In the genomic region with DNA sequence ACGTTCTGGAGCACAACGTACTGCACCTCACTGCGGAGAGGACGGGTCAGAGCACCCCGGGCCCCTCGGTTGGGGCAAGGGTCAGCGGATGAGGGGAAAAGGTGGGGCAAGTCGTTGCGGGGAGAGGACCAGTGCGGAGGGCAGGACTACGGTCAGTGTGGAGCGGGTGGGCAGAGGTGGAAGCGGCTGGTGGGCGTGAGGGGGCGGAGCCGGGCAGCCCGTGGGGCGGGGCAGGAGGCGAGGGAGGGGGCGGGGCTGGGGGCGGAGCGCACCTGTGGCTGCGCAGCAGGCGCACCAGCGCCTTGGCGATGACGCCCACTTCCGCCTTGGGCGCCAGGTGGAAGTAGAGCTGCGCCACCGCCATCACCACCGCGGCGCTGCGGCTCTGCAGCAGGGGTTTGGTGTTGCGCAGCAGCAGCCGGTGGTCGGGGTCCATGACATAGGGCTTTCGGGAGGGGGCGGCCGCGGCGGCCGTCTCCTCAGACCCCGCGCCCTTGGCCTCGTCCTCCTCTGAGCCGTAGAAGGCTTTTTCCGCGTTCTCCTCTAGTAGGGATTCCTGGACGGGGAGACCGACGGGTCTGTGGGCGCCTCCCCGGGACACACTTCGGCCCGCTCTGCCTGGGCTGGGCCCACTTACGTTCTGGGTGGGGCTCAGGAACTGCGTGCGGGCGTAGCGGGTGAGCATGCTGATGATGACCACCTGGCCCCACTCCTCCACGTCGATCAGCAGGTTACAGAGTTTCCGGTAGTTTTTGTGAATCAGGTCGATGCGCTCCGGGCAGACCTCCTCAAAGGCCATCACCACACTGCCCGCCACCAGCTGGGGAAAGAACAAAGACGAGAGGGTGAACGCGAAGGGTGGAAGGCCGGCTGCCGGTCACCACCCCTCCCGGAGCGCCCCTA, we compare ENCODE assay signal across 1 cellular context.
TF ChIP-seq lines count a peak whose summit lies in the region.

No MANE protein-coding gene starts in this region.

TF ChIP-seq in H1, 55 proteins besides CTCF, POLR2A, EP300 and RAD21:
- TF ChIP-seq SP4 (IDR thresholded peaks at IDR 0.05; ENCODE audit: low read length) (peak; percentile 73), NRF1 (IDR thresholded peaks at IDR 0.05; ENCODE audit: low read depth, low read length) (peak; percentile 34), CEBPB (IDR thresholded peaks at IDR 0.05; ENCODE audit: low read depth, low read length) (peak; percentile 45; the same call in 1 of the 2 replicates), YY1 (IDR thresholded peaks at IDR 0.05; ENCODE audit: low read depth, low read length) (peak; percentile 73; the same call in 1 of the 2 replicates), RFX5 (IDR thresholded peaks at IDR 0.05; ENCODE audit: borderline replicate concordance, low read depth, low read length) (no peak), TAF1 (IDR thresholded peaks at IDR 0.05; ENCODE audit: low read depth, low read length) (peak; percentile 64; the same call in 1 of the 2 replicates), CHD1 (IDR thresholded peaks at IDR 0.05; ENCODE audit: low read depth, low read length) (no peak), KDM4A (IDR thresholded peaks at IDR 0.05; ENCODE audit: low read depth, low read length, severe bottlenecking) (peak; percentile 90), SIN3A (conservative IDR thresholded peaks at IDR 0.05 in 1 of 2, IDR thresholded peaks at IDR 0.05 in 1 of 2; ENCODE audit: low read depth in 1 of 2, low read length in 2 of 2) (peak in 1 of 2 experiments; percentile 57; a peak in 1 of 4 replicates), TBP (IDR thresholded peaks at IDR 0.05; ENCODE audit: low read depth, low read length) (peak; percentile 48; the same call in 1 of the 2 replicates), TCF12 (IDR thresholded peaks at IDR 0.05; ENCODE audit: low read depth, low read length) (peak; percentile 42; the same call in 1 of the 2 replicates), RXRA (IDR thresholded peaks at IDR 0.05; ENCODE audit: insufficient read depth, low read depth, low read length) (no peak), PHF8 (conservative IDR thresholded peaks at IDR 0.05; ENCODE audit: low read depth, low read length) (peak; percentile 73), TAF7 (optimal IDR thresholded peaks at IDR 0.05; ENCODE audit: borderline replicate concordance, low read depth, low read length) (peak; percentile 14), TEAD4 (IDR thresholded peaks at IDR 0.05; ENCODE audit: low read depth, low read length) (0 out of 2 replicates have a peak, but pooled peaks have one; percentile 25), SP2 (IDR thresholded peaks at IDR 0.05; ENCODE audit: low read length) (no peak), CHD2 (IDR thresholded peaks at IDR 0.05; ENCODE audit: low read length) (0 out of 2 replicates have a peak, but pooled peaks have one; percentile 34), POLR2AphosphoS5 (IDR thresholded peaks at IDR 0.05; ENCODE audit: low read depth, low read length) (peak; percentile 83), ASH2L (IDR thresholded peaks at IDR 0.05; ENCODE audit: low read length) (peak; percentile 37), EGR1 (IDR thresholded peaks at IDR 0.05; ENCODE audit: borderline replicate concordance, low read depth, low read length) (peak; percentile 69), EZH2 (IDR thresholded peaks at IDR 0.05; ENCODE audit: low read depth, low read length, severe bottlenecking) (no peak), GABPA (IDR thresholded peaks at IDR 0.05; ENCODE audit: borderline replicate concordance, insufficient read depth, low read length) (no peak), SP1 (IDR thresholded peaks at IDR 0.05; ENCODE audit: low read depth, low read length) (peak; percentile 33; the same call in 1 of the 2 replicates), CREB1 (IDR thresholded peaks at IDR 0.05) (peak; percentile 82)
- TF ChIP-seq, protein P1, sequence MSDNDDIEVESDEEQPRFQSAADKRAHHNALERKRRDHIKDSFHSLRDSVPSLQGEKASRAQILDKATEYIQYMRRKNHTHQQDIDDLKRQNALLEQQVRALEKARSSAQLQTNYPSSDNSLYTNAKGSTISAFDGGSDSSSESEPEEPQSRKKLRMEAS (IDR thresholded peaks at IDR 0.05) = peak; percentile 19; the same call in 1 of the 2 replicates
TF ChIP-seq in H1: peak in this region for 19.
